In the genomic region with DNA sequence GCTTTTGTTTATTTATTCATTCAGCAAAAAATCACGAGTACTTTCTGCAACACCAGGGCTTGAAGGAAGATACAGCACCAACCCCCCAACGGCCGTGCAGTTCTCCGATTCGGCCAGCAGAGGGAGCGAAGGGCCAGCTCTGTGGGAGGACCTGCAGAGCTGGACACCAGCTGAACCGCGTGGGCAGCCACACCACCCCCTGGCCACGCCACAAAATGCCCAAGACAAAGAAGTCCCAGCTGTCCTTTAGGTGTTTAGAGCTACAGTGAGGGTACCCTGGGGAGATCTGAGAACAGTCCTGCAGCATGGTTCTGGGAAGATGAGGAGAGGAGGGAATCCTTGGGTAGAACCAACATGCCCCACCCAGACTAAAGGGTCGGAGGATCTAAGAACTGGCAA, we compare ENCODE assay signal across 8 cellular contexts.
DNase-seq lines count a peak whose midpoint lies in the region; ATAC-seq and TF ChIP-seq lines count a peak whose summit lies in the region.

No MANE protein-coding gene starts in this region.

- in situ Hi-C loops in gastrocnemius medialis (cut with MboI; ENCODE audit: low sequenced_read_pairs in 4 of 4), result loop anchor here (5.0 to 25.0 kb wide), 6 partner anchors 184 to 434 kb away; no protein-coding TSS in a partner anchor

- no peak overlapping the region for H2AFZ ChIP-seq in MM.1S (ENCODE audit: low read length)

- no peak for TF ChIP-seq POLR2A in gastrocnemius medialis (IDR thresholded peaks at IDR 0.05)

- peak; percentile 3 for DNase-seq in DMS153 treated with DMSO at 0.1 percent for 48 hours (lab: John Stamatoyannopoulos, UW; ENCODE audit: unreplicated experiment)
- peak; percentile 58 for DNase-seq in MM.1S
- DNase-seq in T-helper 2 cell treated with Interferon-gamma antibody and Interleukin-4, amounts not matched to agents 5 μg/mL and 100 μg/mL, for 36 hours (ENCODE audit: low spot score), result peak; percentile 60
- DNase-seq in anterior cingulate cortex (lab: John Stamatoyannopoulos, UW), result peak in 56 of 58 donors; percentile 2 to 81 (median 58)
- DNase-seq in right cardiac atrium, result peak; percentile 77 to 94 (median 94)
- DNase-seq in gastrocnemius medialis, result peak; percentile 63 to 78

- H3K27ac Mint-ChIP-seq in T-helper 2 cell treated with Interferon-gamma antibody and Interleukin-4, amounts not matched to agents 5 μg/mL and 100 μg/mL, for 36 hours, result no peak overlapping the region

- H3K36me3 ChIP-seq in MM.1S (replicated peaks; ENCODE audit: insufficient read depth, low read length), result no peaks in the 10 kb centered on the region
- H3K36me3 ChIP-seq in gastrocnemius medialis, result no peaks in the 10 kb centered on the region

- H3K4me3 ChIP-seq in MM.1S (ENCODE audit: low read length) (no peak overlapping the region), right cardiac atrium (ENCODE audit: low read length) (no peak overlapping the region), gastrocnemius medialis (no peak overlapping the region)

- H3K4me1 Mint-ChIP-seq in T-helper 2 cell treated with Interferon-gamma antibody and Interleukin-4, amounts not matched to agents 5 μg/mL and 100 μg/mL, for 36 hours (ENCODE audit: low read depth), result peaks cover 22% of the 10 kb centered on the region

- H3K9me3 Mint-ChIP-seq in T-helper 2 cell treated with Interferon-gamma antibody and Interleukin-4, amounts not matched to agents 5 μg/mL and 100 μg/mL, for 36 hours, result no peaks in the 10 kb centered on the region

- H4K20me1 ChIP-seq in MM.1S (ENCODE audit: insufficient read depth, low read length), result no peaks in the 10 kb centered on the region

- TF ChIP-seq CTCF in MM.1S (IDR thresholded peaks at IDR 0.05; ENCODE audit: low read length) (peak; percentile 96), gastrocnemius medialis (IDR thresholded peaks at IDR 0.05 in 4 of 5, conservative IDR thresholded peaks at IDR 0.05 in 1 of 5) (peak; percentile 95 to 99 (median 98))

- H3K36me3 Mint-ChIP-seq in T-helper 2 cell treated with Interferon-gamma antibody and Interleukin-4, amounts not matched to agents 5 μg/mL and 100 μg/mL, for 36 hours (ENCODE audit: low read depth), result peaks cover 2% of the 10 kb centered on the region

- H3K27ac ChIP-seq in MM.1S (ENCODE audit: low read length), result no peak overlapping the region
- no peak overlapping the region for H3K27ac ChIP-seq in right cardiac atrium (ENCODE audit: low read length)
- H3K27ac ChIP-seq in gastrocnemius medialis, result no peak overlapping the region

- no peaks in the 10 kb centered on the region for H3K9me2 ChIP-seq in MM.1S (replicated peaks; ENCODE audit: insufficient read depth, low read length)

- no peaks in the 10 kb centered on the region for H3K27me3 Mint-ChIP-seq in T-helper 2 cell treated with Interferon-gamma antibody and Interleukin-4, amounts not matched to agents 5 μg/mL and 100 μg/mL, for 36 hours (ENCODE audit: low read depth)

- no peaks in the 10 kb centered on the region for H3F3A ChIP-seq in MM.1S (ENCODE audit: insufficient read depth, low read length)

- H3K4me2 ChIP-seq in MM.1S (ENCODE audit: low read depth, low read length), result no peak overlapping the region

- no peaks in the 10 kb centered on the region for H3K79me2 ChIP-seq in MM.1S (ENCODE audit: low read length)

- ATAC-seq in GM21529 (IDR thresholded peaks at IDR 0.05; ENCODE audit: unreplicated experiment) (peak; percentile 87), right cardiac atrium (peak; percentile 94), gastrocnemius medialis (peak; percentile 84 to 93), HG03469 (IDR thresholded peaks at IDR 0.05; ENCODE audit: unreplicated experiment) (no peak)

- H3K27me3 ChIP-seq in MM.1S (replicated peaks; ENCODE audit: insufficient read depth, low read length) (no peaks in the 10 kb centered on the region), right cardiac atrium (ENCODE audit: control insufficient read depth, insufficient read depth) (no peaks in the 10 kb centered on the region), gastrocnemius medialis (no peaks in the 10 kb centered on the region)

- H3K4me1 ChIP-seq in MM.1S (ENCODE audit: low read length) (no peaks in the 10 kb centered on the region), right cardiac atrium (ENCODE audit: control insufficient read depth, insufficient read depth, low read length) (no peaks in the 10 kb centered on the region), gastrocnemius medialis (no peaks in the 10 kb centered on the region)

- no peak overlapping the region for H3K4me3 Mint-ChIP-seq in T-helper 2 cell treated with Interferon-gamma antibody and Interleukin-4, amounts not matched to agents 5 μg/mL and 100 μg/mL, for 36 hours

- WGBS in right cardiac atrium, result 7% methylated on average over 10 of the region's 10 CpGs

- intact Hi-C loops in right cardiac atrium (cut with DNase I) (loop anchor here in 3 of 4 donors (2.0 to 10.0 kb wide), 3 partner anchors 189 to 432 kb away; no protein-coding TSS in a partner anchor), gastrocnemius medialis (cut with DNase I; ENCODE audit: low total_unique reads) (loop anchor here (1.0 kb wide), 5 partner anchors 80 to 432 kb away; no protein-coding TSS in a partner anchor)

- no peak overlapping the region for H3K9ac ChIP-seq in MM.1S (ENCODE audit: low read length)

- H3K9me3 ChIP-seq in MM.1S (replicated peaks; ENCODE audit: insufficient read depth, low read length) (no peaks in the 10 kb centered on the region), right cardiac atrium (ENCODE audit: control insufficient read depth, low read length) (no peaks in the 10 kb centered on the region), gastrocnemius medialis (no peaks in the 10 kb centered on the region)

Comparison
In these comparisons a context has a peak if more than half of its experiments do, and no peak if none do; other contexts are left out.
1. DNase-seq: peak in every context shown above with its lines; median percentile 94 in right cardiac atrium; 70 in gastrocnemius medialis; 60 in T-helper 2 cell treated with Interferon-gamma antibody and Interleukin-4, amounts not matched to agents 5 μg/mL and 100 μg/mL, for 36 hours; 58 in anterior cingulate cortex; 58 in MM.1S; 3 in DMS153 treated with DMSO at 0.1 percent for 48 hours.